ENCODE assay signal across 31 cellular contexts in genomic region chr17:13575922-13576419, GRCh38. TPM values are rescaled to one million over a fixed set of nuclear protein-coding genes. Genes with fewer than 3 reads are reported as not detected.
DNase-seq lines count a peak whose midpoint lies in the region; ATAC-seq, FAIRE-seq and TF ChIP-seq lines count a peak whose summit lies in the region.
"Had no signal": no experiment of that assay in that cellular context is flagged by ENCODE, and none has a peak within 500 bp of the region (broad histone marks: within the 10 kb centered on the region; RNA-seq: fewer than 3 reads in every experiment).

No MANE protein-coding gene starts in this region.

- no peak overlapping the region for H3K4me3 Mint-ChIP-seq in progenitor cell of endocrine pancreas (ENCODE audit: low read depth)
- H3K4me3 Mint-ChIP-seq in naive thymus-derived CD8-positive, alpha-beta T cell, result no peak overlapping the region
- H3K4me3 Mint-ChIP-seq: activated CD8-positive, alpha-beta T cell treated with anti-CD3 and anti-CD28 coated beads for 36 hours; activated naive CD8-positive, alpha-beta T cell treated with anti-CD3 and anti-CD28 coated beads, Interleukin-2, amount 10 ng/mL, durations not matched to agents 7 days and 5 days; CD4-positive, alpha-beta T cell; T-helper 17 cell had no signal

- ATAC-seq in GM18861 (IDR thresholded peaks at IDR 0.05; ENCODE audit: unreplicated experiment), result no peak
- no peak for ATAC-seq in naive thymus-derived CD8-positive, alpha-beta T cell
- ATAC-seq: activated CD8-positive, alpha-beta T cell treated with anti-CD3 and anti-CD28 coated beads for 36 hours; GM12878; psoas muscle; T-helper 17 cell had no signal

- peaks cover 17% of the 10 kb centered on the region for H3K36me3 Mint-ChIP-seq in progenitor cell of endocrine pancreas (ENCODE audit: insufficient read depth)
- peaks cover 0 to 20% (median 0%) of the 10 kb centered on the region in 3 donors for H3K36me3 Mint-ChIP-seq in naive thymus-derived CD8-positive, alpha-beta T cell
- H3K36me3 Mint-ChIP-seq: activated naive CD8-positive, alpha-beta T cell treated with anti-CD3 and anti-CD28 coated beads, Interleukin-2, amount 10 ng/mL, durations not matched to agents 7 days and 5 days had no signal

- TF ChIP-seq CTCF in fibroblast of lung (conservative IDR thresholded peaks at IDR 0.05 in 1 of 2, IDR thresholded peaks at IDR 0.05 in 1 of 2; ENCODE audit: low read depth in 1 of 2, low read length in 2 of 2) (no peak), progenitor cell of endocrine pancreas (IDR thresholded peaks at IDR 0.05; ENCODE audit: unreplicated experiment) (no peak)

- H3K4me1 ChIP-seq in NT2/D1 (ENCODE audit: insufficient read depth, insufficient read length) (no peaks in the 10 kb centered on the region), fibroblast of lung (ENCODE audit: control insufficient read depth, extremely low read depth, insufficient read depth, low read length) (peaks cover 4% of the 10 kb centered on the region)
- H3K4me1 ChIP-seq: ascending aorta, psoas muscle, testis, uterus had no signal

- no peak overlapping the region for H2AFZ ChIP-seq in fibroblast of lung (ENCODE audit: low read length)
- H2AFZ ChIP-seq: GM23248 had no signal

- H3K27ac ChIP-seq in fibroblast of lung (ENCODE audit: insufficient read depth, low read length), result no peak overlapping the region
- H3K27ac ChIP-seq: ascending aorta, GM23248, neutrophil, psoas muscle, SK-N-MC, testis, uterus had no signal

- H4K20me1 ChIP-seq in fibroblast of lung (ENCODE audit: control insufficient read depth, extremely low read depth, insufficient read depth, low read length), result no peaks in the 10 kb centered on the region

- peaks cover 14% of the 10 kb centered on the region for H3K4me1 Mint-ChIP-seq in progenitor cell of endocrine pancreas (ENCODE audit: low read depth)
- no peaks in the 10 kb centered on the region for H3K4me1 Mint-ChIP-seq in naive thymus-derived CD8-positive, alpha-beta T cell
- H3K4me1 Mint-ChIP-seq: activated naive CD8-positive, alpha-beta T cell treated with anti-CD3 and anti-CD28 coated beads, Interleukin-2, amount 10 ng/mL, durations not matched to agents 7 days and 5 days; T-helper 17 cell had no signal

- no peak overlapping the region for H3K27ac Mint-ChIP-seq in progenitor cell of endocrine pancreas
- no peak overlapping the region for H3K27ac Mint-ChIP-seq in naive thymus-derived CD8-positive, alpha-beta T cell
- H3K27ac Mint-ChIP-seq: activated CD8-positive, alpha-beta T cell treated with anti-CD3 and anti-CD28 coated beads for 36 hours; activated naive CD8-positive, alpha-beta T cell treated with anti-CD3 and anti-CD28 coated beads, Interleukin-2, amount 10 ng/mL, durations not matched to agents 7 days and 5 days; CD4-positive, alpha-beta T cell; T-helper 17 cell had no signal

- peaks cover 26% of the 10 kb centered on the region for H3K79me2 ChIP-seq in fibroblast of lung (ENCODE audit: control insufficient read depth, insufficient read depth, low read length)

- H3K9me3 Mint-ChIP-seq in progenitor cell of endocrine pancreas (ENCODE audit: low read depth), result peaks cover 20% of the 10 kb centered on the region
- H3K9me3 Mint-ChIP-seq in naive thymus-derived CD8-positive, alpha-beta T cell, result peaks cover 0 to 17% (median 6%) of the 10 kb centered on the region in 9 donors

- no peak for TF ChIP-seq POLR2A in GM12892 (IDR thresholded peaks at IDR 0.05; ENCODE audit: low read depth, low read length)

- peaks cover 8% of the 10 kb centered on the region; the same call in 1 of the 2 replicates for H3K9me3 ChIP-seq in NT2/D1 (ENCODE audit: insufficient read depth, low read length)
- H3K9me3 ChIP-seq in fibroblast of lung (ENCODE audit: control insufficient read depth, insufficient read depth, low read depth, low read length), result no peaks in the 10 kb centered on the region
- H3K9me3 ChIP-seq: ascending aorta, MG63, neutrophil, psoas muscle, testis, uterus had no signal

- H3K27me3 Mint-ChIP-seq in progenitor cell of endocrine pancreas, result no peaks in the 10 kb centered on the region
- peaks cover 17 to 50% (median 20%) of the 10 kb centered on the region in 5 donors for H3K27me3 Mint-ChIP-seq in naive thymus-derived CD8-positive, alpha-beta T cell

- H3K27me3 ChIP-seq in NT2/D1 (ENCODE audit: insufficient read depth, insufficient read length) (no peaks in the 10 kb centered on the region), fibroblast of lung (ENCODE audit: control insufficient read depth, insufficient read depth, low read length) (no peaks in the 10 kb centered on the region)
- H3K27me3 ChIP-seq: ascending aorta, MG63, neutrophil, testis, uterus had no signal

- POLR2A ChIA-PET in naive thymus-derived CD8-positive, alpha-beta T cell (lab: Charles Lee), result no interaction called here

- H3K4me3 ChIP-seq in NT2/D1 (ENCODE audit: insufficient read length, low read depth) (no peak overlapping the region), fibroblast of lung (replicated peaks in 1 of 4; ENCODE audit: control extremely low read depth in 1 of 4, insufficient read depth in 1 of 4, low read depth in 3 of 4, low read length in 4 of 4) (no peak overlapping the region)
- H3K4me3 ChIP-seq: ascending aorta, GM12878, GM23248, MG63, psoas muscle, SK-N-MC, testis, uterus had no signal

- no peak for FAIRE-seq in GM12892 (lab: Jason Lieb, UNC)
- FAIRE-seq: A204.1, endometrium, GM12878 had no signal

- no peak overlapping the region for H3K4me2 ChIP-seq in fibroblast of lung (ENCODE audit: extremely low read depth, insufficient read depth, low read length)

- H3K36me3 ChIP-seq in NT2/D1 (ENCODE audit: insufficient read depth, insufficient read length, low read length) (no peaks in the 10 kb centered on the region), fibroblast of lung (ENCODE audit: control insufficient read depth, insufficient read depth, low read length) (no peaks in the 10 kb centered on the region)
- H3K36me3 ChIP-seq: ascending aorta, MG63, neutrophil, uterus had no signal

- DNase-seq in ELF-1 (ENCODE audit: low read depth, low spot score) (peak; percentile 55), NT2/D1 (ENCODE audit: low read depth, low spot score) (peak; percentile 87), fibroblast of lung (ENCODE audit: low read depth in 2 of 2) (peak; percentile 48 to 79), iPS-NIHi7 (ENCODE audit: extremely low spot score) (peak; percentile 51), GM12892 (ENCODE audit: insufficient read length) (no peak), progenitor cell of endocrine pancreas (ENCODE audit: low spot score, unreplicated experiment) (no peak)
- no peak for DNase-seq in naive thymus-derived CD8-positive, alpha-beta T cell
- DNase-seq: activated CD4-positive, CD25-positive, alpha-beta regulatory T cell treated with anti-CD3 and anti-CD28 coated beads, Interleukin-2, amount 50 U/mL, for 72 hours; activated CD8-positive, alpha-beta T cell treated with anti-CD3 and anti-CD28 coated beads for 36 hours; activated effector memory CD4-positive, alpha-beta T cell treated with Interleukin-2 at 50 U/mL for 16 hours; activated naive CD8-positive, alpha-beta T cell treated with anti-CD3 and anti-CD28 coated beads, Interleukin-2, amount 10 ng/mL, durations not matched to agents 7 days and 5 days; caudate nucleus; CD4-positive, alpha-beta T cell; GM23248; KBM-7; MG63; NCI-H2029 treated with DMSO at 0.1 percent for 48 hours; NCI-H774; psoas muscle; stimulated activated CD4-positive, alpha-beta T cell treated with anti-CD3 and anti-CD28 coated beads, Interleukin-15, amount 100 ng/mL, for 24 hours; stimulated activated naive CD4-positive, alpha-beta T cell treated with Interleukin-2 at 50 U/mL for 16 hours; T-helper 17 cell; testis; uterus had no signal

- H3K9ac ChIP-seq in NT2/D1 (ENCODE audit: insufficient read length, low read depth) (no peak overlapping the region), fibroblast of lung (ENCODE audit: insufficient read depth, low read length) (no peak overlapping the region)
- H3K9ac ChIP-seq: GM23248 had no signal

RNA-seq across cellular contexts. Expression of gene HS3ST3A1, which starts 25.8 kb away (rescaled TPM):
- total RNA-seq in fibroblast of lung, result 28.5 and 48.7 TPM in 2 replicates
- 2.4 and 13.1 TPM in 2 replicates for polyA plus RNA-seq in fibroblast of lung
- polyA plus RNA-seq in fibroblast of lung (2012), result 3.3 and 25.2 TPM in 2 replicates
- polyA minus RNA-seq in fibroblast of lung (ENCODE audit: low replicate concordance), result 1.2 and 4.0 TPM in 2 replicates
- not detected for polyA plus RNA-seq in GM12892 (2012; ENCODE audit: missing spikeins)
- total RNA-seq in progenitor cell of endocrine pancreas, result 6.9 and 8.8 TPM in 2 replicates
- not detected for total RNA-seq in naive thymus-derived CD8-positive, alpha-beta T cell
- 1 to 10 TPM in 2 of 3 donors, under 1 TPM in 1; 0.76 to 4.5 (median 2.7) TPM for polyA plus RNA-seq in naive thymus-derived CD8-positive, alpha-beta T cell
- total RNA-seq: activated naive CD8-positive, alpha-beta T cell treated with anti-CD3 and anti-CD28 coated beads, Interleukin-2, amount 10 ng/mL, durations not matched to agents 7 days and 5 days; ascending aorta; GM12878 had no signal

Comparison
In these comparisons a context has a peak if more than half of its experiments do, and no peak if none do; other contexts are left out.
1. DNase-seq: peak in ELF-1 (single experiment), NT2/D1 (single experiment), fibroblast of lung (2 of 2) and iPS-NIHi7 (single experiment); none in GM12892 (single experiment), progenitor cell of endocrine pancreas (single experiment) and naive thymus-derived CD8-positive, alpha-beta T cell (0 of 10).